Comparison of ENCODE assay signal across 18 cellular contexts in the genomic region with DNA sequence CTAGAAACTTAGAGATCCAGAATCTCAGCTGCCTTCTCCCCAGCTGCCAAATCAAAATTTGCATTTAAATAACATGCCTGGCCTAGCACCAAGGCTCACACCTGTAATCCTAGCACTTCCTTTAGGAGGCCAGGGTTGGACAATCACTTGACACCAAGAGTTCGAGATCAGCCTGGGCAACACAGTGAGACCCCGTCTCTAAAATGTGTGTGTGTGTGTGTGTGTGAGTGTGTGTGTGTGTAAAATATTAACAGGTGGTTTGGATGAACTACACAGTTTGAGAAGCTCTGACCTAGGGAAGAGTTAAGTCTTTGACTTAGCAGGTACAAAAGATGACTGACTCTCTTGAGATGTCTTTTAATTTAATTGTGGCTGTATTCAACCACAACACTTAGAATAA. TPM values are rescaled to one million over a fixed set of nuclear protein-coding genes. Genes with fewer than 3 reads are reported as not detected.
A peak's percentile ranks its signal among the peaks of the same experiment; 100 is the strongest.
DNase-seq lines count a peak whose midpoint lies in the region; ATAC-seq, FAIRE-seq and TF ChIP-seq lines count a peak whose summit lies in the region.
"Had no signal": no experiment of that assay in that cellular context is flagged by ENCODE, and none has a peak within 500 bp of the region (broad histone marks: within the 10 kb centered on the region; RNA-seq: fewer than 3 reads in every experiment).

No MANE protein-coding gene starts in this region.

- TF ChIP-seq CTCF in 22Rv1 (IDR thresholded peaks at IDR 0.05) (no peak), HEK293 (tag by site-specific recombination; IDR thresholded peaks at IDR 0.05) (no peak), GM12878 (IDR thresholded peaks at IDR 0.05 in 2 of 3, conservative IDR thresholded peaks at IDR 0.05 in 1 of 3; ENCODE audit: control insufficient read depth in 2 of 3, extremely low read depth in 1 of 3, insufficient read depth in 1 of 3, low read depth in 3 of 3, low read length in 3 of 3) (no peak)

- no peak for ATAC-seq in GM12878
- ATAC-seq in GM19035 (IDR thresholded peaks at IDR 0.05; ENCODE audit: unreplicated experiment), result no peak
- ATAC-seq in GM18519 (IDR thresholded peaks at IDR 0.05; ENCODE audit: low FRiP score, unreplicated experiment), result no peak

- CTCF ChIA-PET in HEK293 (lab: Yijun Ruan, JAX), result interaction anchor here (0.6 kb wide), 1 partner anchor 43 kb away, joined by 4 read pairs; no protein-coding TSS in a partner anchor
- CTCF ChIA-PET in GM12878 (lab: Yijun Ruan, JAX), result interaction anchor here (0.7 to 1.7 kb wide), 4 partner anchors 17 to 106 kb away, joined by 3 to 7 read pairs (median 3); no protein-coding TSS in a partner anchor

- 93% methylated on average over 2 of the region's 2 CpGs for WGBS in GM12878 (ENCODE audit: insufficient coverage, insufficient replicate concordance, low lambda C conversion rate, missing lambda C conversion rate)

- H3K9me3 ChIP-seq in HEK293 (ENCODE audit: control insufficient read depth, insufficient read depth, low read depth, low read length), result no peaks in the 10 kb centered on the region
- no peaks in the 10 kb centered on the region for H3K9me3 ChIP-seq in GM12878 (replicated peaks; ENCODE audit: control insufficient read depth, insufficient read depth, low read length)
- H3K9me3 ChIP-seq: BLaER1, HAP-1 had no signal

- no TSS peak for BruUV-seq in GM12878 (replicated peaks; lab: Mats Ljungman, UMichigan)

- intact Hi-C loops in GM12878 (cut with micrococcal nuclease; ENCODE audit: unreplicated experiment), result no loop called here

- POLR2A ChIA-PET in HEK293 (lab: Yijun Ruan, JAX), result interaction anchor here (0.7 to 1.4 kb wide), 2 partner anchors 11 to 16 kb away, joined by 3 read pairs; no protein-coding TSS in a partner anchor
- POLR2A ChIA-PET in GM12878 (lab: Charles Lee), result interaction anchor here (1.6 kb wide), 1 partner anchor 43 kb away, joined by 3 read pairs; no protein-coding TSS in a partner anchor

- H3K27ac ChIP-seq in 22Rv1, result peak overlapping the region; percentile 62
- peak overlapping the region; percentile 42; the same call in 1 of the 2 replicates for H3K27ac ChIP-seq in HEK293 (ENCODE audit: extremely low read depth, low read depth, low read length)
- H3K27ac ChIP-seq in GM12878 (ENCODE audit: control insufficient read depth, insufficient read depth), result no peak overlapping the region
- H3K27ac ChIP-seq: BLaER1 had no signal

- no peaks in the 10 kb centered on the region for H3K79me2 ChIP-seq in GM12878 (ENCODE audit: control insufficient read depth, insufficient read depth, low read length)

- no peak overlapping the region for H3K9ac ChIP-seq in GM12878 (ENCODE audit: control insufficient read depth, insufficient read depth, low read length)
- H3K9ac ChIP-seq: BLaER1 had no signal

- SMC1A ChIA-PET in GM12878 (lab: Charles Lee; ENCODE audit: uncharacterized antibody, unreplicated experiment), result interaction anchor here (0.7 to 3.2 kb wide), 10 partner anchors 17 to 151 kb away, joined by 3 to 13 read pairs (median 4); no protein-coding TSS in a partner anchor

- FAIRE-seq in GM12878 (lab: Jason Lieb, UNC), result peak; percentile 49
- FAIRE-seq: D721Med had no signal

- H2AFZ ChIP-seq in GM12878 (ENCODE audit: control insufficient read depth, low read depth, low read length), result no peak overlapping the region

- H3K27me3 ChIP-seq in GM12878 (replicated peaks in 1 of 2; ENCODE audit: control insufficient read depth in 2 of 2, insufficient read depth in 2 of 2, low read length in 1 of 2), result no peaks in the 10 kb centered on the region
- H3K27me3 ChIP-seq: BLaER1 had no signal

- TF ChIP-seq EP300 in GM12878 (IDR thresholded peaks at IDR 0.05; ENCODE audit: borderline replicate concordance in 1 of 2, control insufficient read depth in 1 of 2, low read depth in 2 of 2, low read length in 2 of 2), result no peak

- H3K4me2 ChIP-seq in GM12878 (ENCODE audit: control insufficient read depth, insufficient read depth), result no peak overlapping the region
- H3K4me2 ChIP-seq: BLaER1 had no signal

- H3K4me3 ChIP-seq in HEK293 (ENCODE audit: low read depth, low read length) (no peak overlapping the region), GM12878 (no peak overlapping the region)
- H3K4me3 ChIP-seq: BLaER1, HAP-1 had no signal

- no peak for TF ChIP-seq RAD21 in GM12878 (IDR thresholded peaks at IDR 0.05; ENCODE audit: insufficient read depth, low read depth, low read length)

- RAD21 ChIA-PET in GM12878 (lab: Charles Lee; ENCODE audit: unreplicated experiment), result no interaction called here

- DNase-seq in DMS153 (lab: John Stamatoyannopoulos, UW) (peak; percentile 33), DMS153 treated with DMSO at 0.1 percent for 48 hours (lab: John Stamatoyannopoulos, UW; ENCODE audit: unreplicated experiment) (no peak), GM12878 (ENCODE audit: low read depth, low spot score) (no peak), foreskin melanocyte (no peak)
- DNase-seq: 8988T; AML-193; CD4-positive, CD25-positive, alpha-beta regulatory T cell; DMS79; GOT3; HFFc6; KG1 had no signal

- H3K36me3 ChIP-seq in HEK293 (ENCODE audit: control insufficient read depth in 2 of 2, insufficient read depth in 1 of 2, low read length in 2 of 2) (no peaks in the 10 kb centered on the region), GM12878 (ENCODE audit: control insufficient read depth in 2 of 2, insufficient read depth in 2 of 2, low read length in 1 of 2) (no peaks in the 10 kb centered on the region)
- H3K36me3 ChIP-seq: BLaER1, HAP-1 had no signal

- H3K4me1 ChIP-seq in HEK293 (ENCODE audit: control insufficient read depth, insufficient read depth, low read length) (peaks cover 14% of the 10 kb centered on the region), GM12878 (ENCODE audit: control insufficient read depth, insufficient read depth, low read length) (peaks cover 30% of the 10 kb centered on the region)
- H3K4me1 ChIP-seq: HAP-1 had no signal

- in situ Hi-C loops in GM12878 (cut with MboI), result no loop called here

- H4K20me1 ChIP-seq in GM12878 (ENCODE audit: control insufficient read depth, insufficient read depth), result no peaks in the 10 kb centered on the region
- H4K20me1 ChIP-seq: BLaER1 had no signal

- TF ChIP-seq POLR2A in GM12878 (IDR thresholded peaks at IDR 0.05; ENCODE audit: low read depth, low read length), result no peak

TF ChIP-seq in HEK293, 187 proteins besides CTCF, POLR2A, EP300 and RAD21 (continues in another document):
- TF ChIP-seq ZFHX2 (tag by site-specific recombination; conservative IDR thresholded peaks at IDR 0.05), result no peak

TF ChIP-seq in GM12878, 131 proteins besides CTCF, POLR2A, EP300 and RAD21 (continues in another document):
- TF ChIP-seq JUNB (IDR thresholded peaks at IDR 0.05), result no peak
- TF ChIP-seq NFYA (IDR thresholded peaks at IDR 0.05; ENCODE audit: borderline replicate concordance, low read depth, low read length), result no peak
- no peak for TF ChIP-seq IKZF1 (conservative IDR thresholded peaks at IDR 0.05)
- TF ChIP-seq SUPT20H (IDR thresholded peaks at IDR 0.05; ENCODE audit: borderline replicate concordance, control insufficient read depth, low read depth, low read length), result no peak
- TF ChIP-seq, protein P1, sequence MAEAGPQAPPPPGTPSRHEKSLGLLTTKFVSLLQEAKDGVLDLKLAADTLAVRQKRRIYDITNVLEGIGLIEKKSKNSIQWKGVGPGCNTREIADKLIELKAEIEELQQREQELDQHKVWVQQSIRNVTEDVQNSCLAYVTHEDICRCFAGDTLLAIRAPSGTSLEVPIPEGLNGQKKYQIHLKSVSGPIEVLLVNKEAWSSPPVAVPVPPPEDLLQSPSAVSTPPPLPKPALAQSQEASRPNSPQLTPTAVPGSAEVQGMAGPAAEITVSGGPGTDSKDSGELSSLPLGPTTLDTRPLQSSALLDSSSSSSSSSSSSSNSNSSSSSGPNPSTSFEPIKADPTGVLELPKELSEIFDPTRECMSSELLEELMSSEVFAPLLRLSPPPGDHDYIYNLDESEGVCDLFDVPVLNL (IDR thresholded peaks at IDR 0.05; ENCODE audit: low read depth, low read length), result no peak
- no peak for TF ChIP-seq FOXM1 (IDR thresholded peaks at IDR 0.05; ENCODE audit: low read depth, low read length)
- TF ChIP-seq, protein P2, sequence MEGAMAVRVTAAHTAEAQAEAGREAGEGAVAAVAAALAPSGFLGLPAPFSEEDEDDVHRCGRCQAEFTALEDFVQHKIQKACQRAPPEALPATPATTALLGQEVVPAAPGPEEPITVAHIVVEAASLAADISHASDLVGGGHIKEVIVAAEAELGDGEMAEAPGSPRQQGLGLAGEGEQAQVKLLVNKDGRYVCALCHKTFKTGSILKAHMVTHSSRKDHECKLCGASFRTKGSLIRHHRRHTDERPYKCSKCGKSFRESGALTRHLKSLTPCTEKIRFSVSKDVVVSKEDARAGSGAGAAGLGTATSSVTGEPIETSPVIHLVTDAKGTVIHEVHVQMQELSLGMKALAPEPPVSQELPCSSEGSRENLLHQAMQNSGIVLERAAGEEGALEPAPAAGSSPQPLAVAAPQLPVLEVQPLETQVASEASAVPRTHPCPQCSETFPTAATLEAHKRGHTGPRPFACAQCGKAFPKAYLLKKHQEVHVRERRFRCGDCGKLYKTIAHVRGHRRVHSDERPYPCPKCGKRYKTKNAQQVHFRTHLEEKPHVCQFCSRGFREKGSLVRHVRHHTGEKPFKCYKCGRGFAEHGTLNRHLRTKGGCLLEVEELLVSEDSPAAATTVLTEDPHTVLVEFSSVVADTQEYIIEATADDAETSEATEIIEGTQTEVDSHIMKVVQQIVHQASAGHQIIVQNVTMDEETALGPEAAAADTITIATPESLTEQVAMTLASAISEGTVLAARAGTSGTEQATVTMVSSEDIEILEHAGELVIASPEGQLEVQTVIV (IDR thresholded peaks at IDR 0.05; ENCODE audit: borderline replicate concordance, partially characterized antibody), result no peak
- no peak for TF ChIP-seq MYB (IDR thresholded peaks at IDR 0.05; ENCODE audit: borderline replicate concordance, low read depth, low read length)

RNA-seq across cellular contexts. Expression of a gene that starts 20.2 kb away (rescaled TPM):
- 115 TPM in 2 replicates for total RNA-seq in GM12878 (2013; cell fraction: nucleolus; rRNA removed)
- 22.9 and 29.5 TPM in 2 replicates for total RNA-seq in GM12878 (2014; rRNA removed)
- total RNA-seq in GM12878 (2014; rRNA removed; fragmentation: Illumina TruSeq; extraction: Trizol), result 46.6 and 48.0 TPM in 2 replicates
- total RNA-seq in GM12878 (2021), result 23.6 and 27.9 TPM in 2 replicates
- 9.9 TPM for polyA plus RNA-seq in GM12878 (2011; ENCODE audit: low read depth)
- polyA plus RNA-seq in GM12878 (2011; rRNA removed), result 23.7 and 43.8 TPM in 2 replicates
- polyA plus RNA-seq in GM12878 (2011; cell fraction: cytosol; rRNA removed), result 6.7 and 8.0 TPM in 2 replicates
- 10.7 and 12.6 TPM in 2 replicates for polyA plus RNA-seq in GM12878 (2011; cell fraction: nucleus; rRNA removed)
- 20.5 and 20.9 TPM in 2 replicates for polyA plus RNA-seq in GM12878 (2012)
- 34.2 and 48.4 TPM in 2 replicates for polyA plus RNA-seq in GM12878 (2014; fragmentation: Illumina TruSeq; extraction: Trizol)
- 1 to 10 TPM; 5.4 to 8.0 TPM for polyA plus RNA-seq in GM12878 (2014; fragmentation: Nextera tagmentation; extraction: Ambion mirVana)
- 12.6 and 15.1 TPM in 2 replicates for polyA plus RNA-seq in GM12878 (2014; rRNA removed)
- 10 to 100 TPM; 17.4 to 18.8 TPM for polyA plus RNA-seq in GM12878 (2016; fragmentation: Nextera tagmentation; extraction: Ambion mirVana)
- polyA minus RNA-seq in GM12878 (2011; rRNA and poly(A)+ RNA removed), result 10.1 and 11.7 TPM in 2 replicates
- polyA minus RNA-seq in GM12878 (2011; cell fraction: cytosol; rRNA and poly(A)+ RNA removed), result 9.0 TPM in 2 replicates
- polyA minus RNA-seq in GM12878 (2011; cell fraction: nucleus; rRNA and poly(A)+ RNA removed), result 19.7 and 29.3 TPM in 2 replicates
